ENCODE assay signal across 8 cellular contexts in genomic region chr19:56110515-56111448, GRCh38. TPM values are rescaled to one million over a fixed set of nuclear protein-coding genes. Genes with fewer than 3 reads are reported as not detected.
A peak's percentile ranks its signal among the peaks of the same experiment; 100 is the strongest.
DNase-seq lines count a peak whose midpoint lies in the region; ATAC-seq, FAIRE-seq and TF ChIP-seq lines count a peak whose summit lies in the region.

No MANE protein-coding gene starts in this region.

- TF ChIP-seq CTCF in A549 (IDR thresholded peaks at IDR 0.05): no peak

- ATAC-seq in A549: peak; percentile 8 to 32; a peak in 4 of 6 replicates
- ATAC-seq in GM19463 (IDR thresholded peaks at IDR 0.05; ENCODE audit: unreplicated experiment): no peak

- H3K27me3 ChIP-seq in duodenal mucosa (ENCODE audit: control insufficient read depth in 1 of 2, insufficient read depth in 2 of 2, low read length in 2 of 2) (no peaks in the 10 kb centered on the region), mucosa of stomach (ENCODE audit: control insufficient read depth, insufficient read depth, low read length) (no peaks in the 10 kb centered on the region)

- 69% methylated on average over 10 of the region's 12 CpGs for WGBS in A549 (ENCODE audit: missing lambda C conversion rate)

- no peak for DNase-seq in A549 (ENCODE audit: low read depth in 1 of 2, low spot score in 1 of 2)
- no peak for DNase-seq in NCI-H1436 (lab: John Stamatoyannopoulos, UW)
- no peak for DNase-seq in GOT3 (lab: John Stamatoyannopoulos, UW)
- DNase-seq in G401 (ENCODE audit: low spot score): no peak

- no peak for TF ChIP-seq POLR2A in A549 (IDR thresholded peaks at IDR 0.05; ENCODE audit: low read length)

- H3K4me3 ChIP-seq in A549 (no peak overlapping the region), duodenal mucosa (ENCODE audit: low read depth in 1 of 2, low read length in 2 of 2) (peak overlapping the region in 1 of 2 donors; percentile 40), mucosa of stomach (ENCODE audit: low read length) (no peak overlapping the region)

- no peak for TF ChIP-seq EP300 in A549 (IDR thresholded peaks at IDR 0.05)
- TF ChIP-seq EP300 in Ishikawa (IDR thresholded peaks at IDR 0.05; ENCODE audit: borderline replicate concordance): peak; percentile 35; the same call in 1 of the 2 replicates

- peaks cover 18% of the 10 kb centered on the region; the same call in 2 of the 3 replicates for H3K4me1 ChIP-seq in A549
- peaks cover 65 to 71% of the 10 kb centered on the region in 2 donors for H3K4me1 ChIP-seq in duodenal mucosa (ENCODE audit: control insufficient read depth in 1 of 2, insufficient read depth in 2 of 2, low read length in 2 of 2)
- H3K4me1 ChIP-seq in mucosa of stomach (ENCODE audit: control insufficient read depth, insufficient read depth, low read length): peaks cover 66% of the 10 kb centered on the region

- in situ Hi-C loops in G401 (cut with HindIII; ENCODE audit: low sequenced_read_pairs): no loop called here

- POLR2A ChIA-PET in A549 (lab: Yijun Ruan, JAX): interaction anchor here (2.5 kb wide), 1 partner anchor 10 kb away, joined by 11 read pairs; the partner anchor contains the start of gene ZNF787

- 0 out of 3 replicates have a peak overlapping the region, but pooled peaks have one; percentile 15 for H3K4me2 ChIP-seq in A549

- CTCF ChIA-PET in A549 (lab: Yijun Ruan, JAX): interaction anchor here (0.5 to 1.5 kb wide), 5 partner anchors 13 to 595 kb away, joined by 3 to 5 read pairs (median 3); no protein-coding TSS in a partner anchor

- FAIRE-seq in A549 (lab: Jason Lieb, UNC): no peak

- H3K9ac ChIP-seq in duodenal mucosa (ENCODE audit: low read depth in 1 of 2, low read length in 2 of 2) (peak overlapping the region in 1 of 2 donors; percentile 32), mucosa of stomach (ENCODE audit: low read length) (peak overlapping the region; percentile 53)

- no peaks in the 10 kb centered on the region for H3K9me3 ChIP-seq in A549
- H3K9me3 ChIP-seq in duodenal mucosa (ENCODE audit: control insufficient read depth in 1 of 2, low read length in 2 of 2): no peaks in the 10 kb centered on the region
- no peaks in the 10 kb centered on the region for H3K9me3 ChIP-seq in mucosa of stomach (ENCODE audit: control insufficient read depth, low read length)

- peaks cover 0 to 9% of the 10 kb centered on the region in 2 donors for H3K36me3 ChIP-seq in duodenal mucosa (ENCODE audit: control insufficient read depth in 1 of 2, insufficient read depth in 2 of 2, low read length in 2 of 2)
- no peaks in the 10 kb centered on the region for H3K36me3 ChIP-seq in mucosa of stomach (ENCODE audit: control insufficient read depth, insufficient read depth, low read length)

- H3K27ac ChIP-seq in A549: peak overlapping the region in 1 of 2 experiments; percentile 13; a peak in 1 of 6 replicates
- H3K27ac ChIP-seq in duodenal mucosa (ENCODE audit: low read depth, low read length): peak overlapping the region; percentile 51

- TF ChIP-seq RAD21 in A549 (conservative IDR thresholded peaks at IDR 0.05 in 1 of 2, IDR thresholded peaks at IDR 0.05 in 1 of 2) (no peak), Ishikawa (IDR thresholded peaks at IDR 0.05; ENCODE audit: low read depth) (no peak)

TF ChIP-seq in A549, 52 proteins besides CTCF, POLR2A, EP300 and RAD21 (continues in another document):
- TF ChIP-seq CBX2 (IDR thresholded peaks at IDR 0.05; ENCODE audit: borderline replicate concordance, low read depth): no peak
- TF ChIP-seq, protein P1, sequence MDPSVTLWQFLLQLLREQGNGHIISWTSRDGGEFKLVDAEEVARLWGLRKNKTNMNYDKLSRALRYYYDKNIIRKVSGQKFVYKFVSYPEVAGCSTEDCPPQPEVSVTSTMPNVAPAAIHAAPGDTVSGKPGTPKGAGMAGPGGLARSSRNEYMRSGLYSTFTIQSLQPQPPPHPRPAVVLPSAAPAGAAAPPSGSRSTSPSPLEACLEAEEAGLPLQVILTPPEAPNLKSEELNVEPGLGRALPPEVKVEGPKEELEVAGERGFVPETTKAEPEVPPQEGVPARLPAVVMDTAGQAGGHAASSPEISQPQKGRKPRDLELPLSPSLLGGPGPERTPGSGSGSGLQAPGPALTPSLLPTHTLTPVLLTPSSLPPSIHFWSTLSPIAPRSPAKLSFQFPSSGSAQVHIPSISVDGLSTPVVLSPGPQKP (IDR thresholded peaks at IDR 0.05; ENCODE audit: low read depth, low read length): no peak
- TF ChIP-seq CEBPB (IDR thresholded peaks at IDR 0.05): no peak
- TF ChIP-seq PHF8 (IDR thresholded peaks at IDR 0.05; ENCODE audit: borderline replicate concordance, low read depth): no peak
- TF ChIP-seq JUN (IDR thresholded peaks at IDR 0.05): no peak
- TF ChIP-seq, protein P2, sequence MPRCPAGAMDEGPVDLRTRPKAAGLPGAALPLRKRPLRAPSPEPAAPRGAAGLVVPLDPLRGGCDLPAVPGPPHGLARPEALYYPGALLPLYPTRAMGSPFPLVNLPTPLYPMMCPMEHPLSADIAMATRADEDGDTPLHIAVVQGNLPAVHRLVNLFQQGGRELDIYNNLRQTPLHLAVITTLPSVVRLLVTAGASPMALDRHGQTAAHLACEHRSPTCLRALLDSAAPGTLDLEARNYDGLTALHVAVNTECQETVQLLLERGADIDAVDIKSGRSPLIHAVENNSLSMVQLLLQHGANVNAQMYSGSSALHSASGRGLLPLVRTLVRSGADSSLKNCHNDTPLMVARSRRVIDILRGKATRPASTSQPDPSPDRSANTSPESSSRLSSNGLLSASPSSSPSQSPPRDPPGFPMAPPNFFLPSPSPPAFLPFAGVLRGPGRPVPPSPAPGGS (IDR thresholded peaks at IDR 0.05): no peak
- no peak for TF ChIP-seq CBX8 (IDR thresholded peaks at IDR 0.05)
- no peak for TF ChIP-seq ZSCAN20 (CRISPR knock-in tag; IDR thresholded peaks at IDR 0.05)
- no peak for TF ChIP-seq ZNF302 (CRISPR knock-in tag; IDR thresholded peaks at IDR 0.05)
- no peak for TF ChIP-seq FOSL2 (IDR thresholded peaks at IDR 0.05)
- TF ChIP-seq FOSL2 (CRISPR knock-in tag; IDR thresholded peaks at IDR 0.05): no peak

TF ChIP-seq in Ishikawa, 13 proteins besides CTCF, POLR2A, EP300 and RAD21 (continues in another document):
- no peak; the same call in 1 of the 2 replicates for TF ChIP-seq ZBTB7A (IDR thresholded peaks at IDR 0.05; ENCODE audit: low read depth)
- TF ChIP-seq REST (IDR thresholded peaks at IDR 0.05; ENCODE audit: low read depth): no peak
- TF ChIP-seq FOXM1 (IDR thresholded peaks at IDR 0.05; ENCODE audit: borderline replicate concordance, low read depth): no peak
- 0 out of 2 replicates have a peak, but pooled peaks have one; percentile 45 for TF ChIP-seq YY1 (IDR thresholded peaks at IDR 0.05; ENCODE audit: low read depth)
- TF ChIP-seq CEBPB (IDR thresholded peaks at IDR 0.05): no peak
- TF ChIP-seq EGR1 (IDR thresholded peaks at IDR 0.05): no peak
- 0 out of 2 replicates have a peak, but pooled peaks have one; percentile 19 for TF ChIP-seq TEAD4 (IDR thresholded peaks at IDR 0.05)
- peak; percentile 60; the same call in 1 of the 2 replicates for TF ChIP-seq NFIC (IDR thresholded peaks at IDR 0.05)
- no peak for TF ChIP-seq TAF1 (IDR thresholded peaks at IDR 0.05; ENCODE audit: low read depth)
- TF ChIP-seq, protein P3, sequence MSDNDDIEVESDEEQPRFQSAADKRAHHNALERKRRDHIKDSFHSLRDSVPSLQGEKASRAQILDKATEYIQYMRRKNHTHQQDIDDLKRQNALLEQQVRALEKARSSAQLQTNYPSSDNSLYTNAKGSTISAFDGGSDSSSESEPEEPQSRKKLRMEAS (IDR thresholded peaks at IDR 0.05): peak; percentile 44
- no peak for TF ChIP-seq CREB1 (IDR thresholded peaks at IDR 0.05; ENCODE audit: low read depth)
- TF ChIP-seq TCF12 (IDR thresholded peaks at IDR 0.05; ENCODE audit: low read depth): no peak; the same call in 1 of the 2 replicates

RNA-seq across cellular contexts. Expression of gene ZNF787, which starts 10.3 kb away (rescaled TPM):
- polyA plus RNA-seq in A549 (2011; rRNA removed) (10.7 and 12.5 TPM in 2 replicates), A549 (2017; fragmentation: RNase III; extraction: RNeasy Plus Mini Kit Qiagen cat#74134 plus additional on column Dnase treatment) (35.1 to 39.3 TPM (median 36.7 TPM) in 3 replicates)
- 30.2 and 54.5 TPM in 2 replicates for polyA plus RNA-seq in A549 (2012; cell fraction: cytosol; rRNA removed)
- polyA plus RNA-seq in A549 (2012; cell fraction: nucleus; rRNA removed): 44.0 and 78.8 TPM in 2 replicates
- polyA minus RNA-seq in A549 (2011; rRNA and poly(A)+ RNA removed): 7.8 and 9.9 TPM in 2 replicates
- total RNA-seq in G401 (2014; rRNA removed; shearing (Covaris generic)): 55.8 and 56.1 TPM in 2 replicates

RNA-seq across cellular contexts. Expression of gene ZNF444, which starts 30.3 kb away (rescaled TPM):
- polyA plus RNA-seq in A549 (2011; rRNA removed): 10.5 and 16.5 TPM in 2 replicates
- 25.2 and 37.2 TPM in 2 replicates for polyA plus RNA-seq in A549 (2012; cell fraction: cytosol; rRNA removed)
- 65.0 and 72.7 TPM in 2 replicates for polyA plus RNA-seq in A549 (2012; cell fraction: nucleus; rRNA removed)
- polyA plus RNA-seq in A549 (2017; fragmentation: RNase III; extraction: RNeasy Plus Mini Kit Qiagen cat#74134 plus additional on column Dnase treatment): 23.1 to 26.2 TPM (median 25.5 TPM) in 3 replicates
- polyA minus RNA-seq in A549 (2011; rRNA and poly(A)+ RNA removed): 15.4 and 15.6 TPM in 2 replicates
- total RNA-seq in G401 (2014; rRNA removed; shearing (Covaris generic)): 30.2 and 36.6 TPM in 2 replicates
